9 cellular contexts compared by ENCODE assay signal in the genomic region with DNA sequence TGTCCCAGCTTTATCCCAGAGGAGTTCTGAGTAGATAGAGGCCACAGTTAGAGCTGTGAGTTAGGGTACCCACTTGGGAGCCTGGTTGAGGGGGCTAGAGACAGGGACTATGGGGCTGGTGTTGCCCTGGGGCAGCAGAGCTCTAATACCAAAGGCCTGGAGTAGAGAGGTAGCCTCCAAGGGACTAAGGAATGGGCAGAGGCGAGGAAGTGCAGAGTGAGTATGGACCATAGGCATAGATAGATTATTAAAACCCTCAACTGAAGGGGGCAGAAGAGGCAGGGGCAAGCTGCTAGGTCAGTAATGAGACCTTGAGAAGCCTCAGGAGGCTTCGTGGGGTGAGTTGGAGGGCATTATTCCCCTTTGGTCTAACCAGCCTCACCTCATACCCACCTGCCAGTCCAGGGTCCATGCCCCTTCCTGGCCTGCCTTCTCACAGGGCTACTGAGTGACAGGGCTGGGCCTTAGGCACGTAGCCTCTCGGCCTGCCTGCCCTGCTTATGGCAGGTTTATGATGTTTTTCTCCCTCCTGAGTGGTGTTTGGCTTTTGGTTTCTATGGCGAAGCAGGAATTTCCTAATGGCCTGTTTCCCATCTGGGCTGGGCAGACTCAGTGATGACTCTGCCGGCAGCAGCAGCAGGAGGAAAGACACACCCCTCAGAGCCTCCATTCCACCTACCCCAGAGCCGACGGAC. TPM values are rescaled to one million over a fixed set of nuclear protein-coding genes. Genes with fewer than 3 reads are reported as not detected.
DNase-seq lines count a peak whose midpoint lies in the region; ATAC-seq and TF ChIP-seq lines count a peak whose summit lies in the region.
"Had no signal": no experiment of that assay in that cellular context is flagged by ENCODE, and none has a peak within 500 bp of the region (broad histone marks: within the 10 kb centered on the region; RNA-seq: fewer than 3 reads in every experiment).

No MANE protein-coding gene starts in this region.

- H3K9me3 ChIP-seq in hepatocyte (ENCODE audit: low read depth), result no peaks in the 10 kb centered on the region

- peak overlapping the region; percentile 88 for H3K27ac ChIP-seq in hepatocyte
- peak overlapping the region in 19 of 21 experiments; percentile 22 to 94 (median 75) for H3K27ac ChIP-seq in skin epidermis

- no peak for TF ChIP-seq CTCF in hepatocyte (IDR thresholded peaks at IDR 0.05; ENCODE audit: poor library complexity)

- ATAC-seq in GM18907 (IDR thresholded peaks at IDR 0.05; ENCODE audit: unreplicated experiment) (no peak), GM21529 (IDR thresholded peaks at IDR 0.05; ENCODE audit: unreplicated experiment) (no peak)

- no peak overlapping the region for H2AFZ ChIP-seq in hepatocyte

- H3K4me3 ChIP-seq in H7 (ENCODE audit: insufficient read depth, low read depth, low read length) (no peak overlapping the region), hepatocyte (no peak overlapping the region), skin epidermis (no peak overlapping the region)

- no peaks in the 10 kb centered on the region for H3K79me2 ChIP-seq in hepatocyte

- H4K20me1 ChIP-seq in hepatocyte (ENCODE audit: insufficient read depth, poor library complexity, severe bottlenecking), result no peaks in the 10 kb centered on the region

- H3K36me3 ChIP-seq in H7 (replicated peaks; ENCODE audit: control insufficient read depth, insufficient read depth, low read length) (no peaks in the 10 kb centered on the region), hepatocyte (replicated peaks; ENCODE audit: insufficient read depth, low read depth) (no peaks in the 10 kb centered on the region)

- peak; percentile 40 for DNase-seq in H7
- DNase-seq in amniotic stem cell (lab: John Stamatoyannopoulos, UW), result peak; percentile 94
- peak; percentile 91 for DNase-seq in hepatocyte (ENCODE audit: low spot score)
- no peak for DNase-seq in superior temporal gyrus (ENCODE audit: extremely low spot score)
- DNase-seq in NCI-H1930 (lab: John Stamatoyannopoulos, UW), result no peak
- DNase-seq: activated CD4-positive, alpha-beta T cell treated with anti-CD3 and anti-CD28 coated beads, Interleukin-2, amount 50 U/mL, for 48 hours had no signal

- peaks cover 19% of the 10 kb centered on the region for H3K4me1 ChIP-seq in hepatocyte (ENCODE audit: insufficient read depth)

- 23% methylated on average over 8 of the region's 8 CpGs for WGBS in hepatocyte (ENCODE audit: low lambda C conversion rate, missing lambda C conversion rate)

- H3K27me3 ChIP-seq in H7 (ENCODE audit: control insufficient read depth, insufficient read depth, low read length), result no peaks in the 10 kb centered on the region
- no peaks in the 10 kb centered on the region for H3K27me3 ChIP-seq in hepatocyte

- H3K4me2 ChIP-seq in hepatocyte, result no peak overlapping the region

- H3K9me2 ChIP-seq in hepatocyte (replicated peaks; ENCODE audit: insufficient read depth), result no peaks in the 10 kb centered on the region

RNA-seq across cellular contexts. Expression of a gene that starts 8.0 kb away (rescaled TPM):
- 4.7 and 11.2 TPM in 2 replicates for total RNA-seq in H7 (2014; rRNA removed; shearing (Covaris generic))
- 7.3 and 16.4 TPM in 2 replicates for total RNA-seq in hepatocyte
- polyA plus RNA-seq in hepatocyte, result 102 and 125 TPM in 2 replicates

RNA-seq across cellular contexts. Expression of a gene that starts 28.7 kb away (rescaled TPM):
- 0.17 and 0.81 TPM in 2 replicates for total RNA-seq in H7 (2014; rRNA removed; shearing (Covaris generic))
- 1.4 and 2.5 TPM in 2 replicates for total RNA-seq in hepatocyte
- polyA plus RNA-seq in hepatocyte, result 3.3 and 4.9 TPM in 2 replicates

RNA-seq across cellular contexts. Expression of a gene that starts 37.8 kb away (rescaled TPM):
- 5.4 and 8.4 TPM in 2 replicates for total RNA-seq in H7 (2014; rRNA removed; shearing (Covaris generic))
- total RNA-seq in hepatocyte, result 139 and 140 TPM in 2 replicates
- 217 and 246 TPM in 2 replicates for polyA plus RNA-seq in hepatocyte

Comparison
In these comparisons a context has a peak if more than half of its experiments do, and no peak if none do; other contexts are left out.
1. DNase-seq: peak in H7 (single experiment), amniotic stem cell (single experiment) and hepatocyte (single experiment); none in superior temporal gyrus (single experiment) and NCI-H1930 (0 of 2).
2. RNA of a gene that starts 37.8 kb away (total RNA-seq): 139 to 140 TPM in hepatocyte; 5.4 to 8.4 TPM in H7; every median in the first group is over 10 times any median in the second.